Comparison of ENCODE assay signal across 27 cellular contexts in genomic region chr6:1538348-1538747, GRCh38.
"Had no signal": no experiment of that assay in that cellular context is flagged by ENCODE, and none has a peak within 500 bp of the region (broad histone marks: within the 10 kb centered on the region; RNA-seq: fewer than 3 reads in every experiment).

No MANE protein-coding gene starts in this region.

- H3K36me3 ChIP-seq: esophagus squamous epithelium, pancreas, prostate gland, sigmoid colon, transverse colon had no signal

- H2AFZ ChIP-seq: hepatocyte had no signal

- H3K4me3 ChIP-seq: esophagus squamous epithelium, hepatocyte, pancreas, prostate gland, sigmoid colon, smooth muscle cell, transverse colon had no signal

- ATAC-seq: activated CD4-positive, alpha-beta T cell treated with anti-CD3 and anti-CD28 coated beads for 36 hours; pancreas had no signal

- H3K4me1 Mint-ChIP-seq: endodermal cell, memory B cell had no signal

- H3K27me3 ChIP-seq: esophagus squamous epithelium, hepatocyte, pancreas, sigmoid colon, transverse colon had no signal

- H3K27ac ChIP-seq: epithelial cell of prostate, hepatocyte, pancreas, prostate gland, sigmoid colon, transverse colon had no signal

- H3K4me2 ChIP-seq: hepatocyte, smooth muscle cell had no signal

- H3K4me3 Mint-ChIP-seq: activated CD4-positive, alpha-beta memory T cell treated with anti-CD3 and anti-CD28 coated beads, Interleukin-2, amount 10 ng/mL, durations not matched to agents 7 days and 5 days; activated CD4-positive, alpha-beta T cell treated with anti-CD3 and anti-CD28 coated beads for 36 hours; activated naive CD4-positive, alpha-beta T cell treated with anti-CD3 and anti-CD28 coated beads, Interleukin-2, amount 10 ng/mL, durations not matched to agents 7 days and 5 days; activated T-cell treated with anti-CD3 and anti-CD28 coated beads, Interleukin-2, amount 50 U/mL, for 24 hours; endodermal cell; memory B cell; nephron; T-helper 2 cell treated with Interferon-gamma antibody and Interleukin-4, amounts not matched to agents 5 μg/mL and 100 μg/mL, for 36 hours had no signal

- H3K27me3 Mint-ChIP-seq: activated CD4-positive, alpha-beta T cell treated with anti-CD3 and anti-CD28 coated beads for 36 hours; activated T-cell treated with anti-CD3 and anti-CD28 coated beads, Interleukin-2, amount 50 U/mL, for 24 hours; memory B cell had no signal

- H3K36me3 Mint-ChIP-seq: memory B cell had no signal

- H3K9me3 ChIP-seq: esophagus squamous epithelium, pancreas, prostate gland, sigmoid colon, transverse colon had no signal

- H3K9me3 Mint-ChIP-seq: activated T-cell treated with anti-CD3 and anti-CD28 coated beads, Interleukin-2, amount 50 U/mL, for 24 hours; nephron; T-helper 2 cell treated with Interferon-gamma antibody and Interleukin-4, amounts not matched to agents 5 μg/mL and 100 μg/mL, for 36 hours had no signal

- H3K4me1 ChIP-seq: esophagus squamous epithelium, pancreas, prostate gland, sigmoid colon had no signal

- H3K79me2 ChIP-seq: hepatocyte had no signal

- H3K27ac Mint-ChIP-seq: activated CD4-positive, alpha-beta memory T cell treated with anti-CD3 and anti-CD28 coated beads, Interleukin-2, amount 10 ng/mL, durations not matched to agents 7 days and 5 days; activated CD4-positive, alpha-beta T cell treated with anti-CD3 and anti-CD28 coated beads for 36 hours; activated naive CD4-positive, alpha-beta T cell treated with anti-CD3 and anti-CD28 coated beads, Interleukin-2, amount 10 ng/mL, durations not matched to agents 7 days and 5 days; activated T-cell treated with anti-CD3 and anti-CD28 coated beads, Interleukin-2, amount 50 U/mL, for 24 hours; endodermal cell; memory B cell; nephron; T-helper 2 cell treated with Interferon-gamma antibody and Interleukin-4, amounts not matched to agents 5 μg/mL and 100 μg/mL, for 36 hours had no signal

- DNase-seq: activated CD4-positive, alpha-beta memory T cell treated with anti-CD3 and anti-CD28 coated beads, Interleukin-2, amount 10 ng/mL, durations not matched to agents 7 days and 5 days; activated CD4-positive, alpha-beta T cell treated with anti-CD3 and anti-CD28 coated beads for 36 hours; activated CD4-positive, CD25-positive, alpha-beta regulatory T cell; activated CD8-positive, alpha-beta memory T cell treated with anti-CD3 and anti-CD28 coated beads, Interleukin-2, amount 50 U/mL, for 48 hours; activated gamma-delta T cell; activated naive CD4-positive, alpha-beta T cell treated with anti-CD3 and anti-CD28 coated beads, Interleukin-2, amount 10 ng/mL, durations not matched to agents 7 days and 5 days; activated T-cell treated with anti-CD3 and anti-CD28 coated beads, Interleukin-2, amount 50 U/mL, for 24 hours; central memory CD4-positive, alpha-beta T cell; endodermal cell; esophagus squamous epithelium; islet precursor cell; pancreas; retina; sigmoid colon; stimulated activated CD4-positive, alpha-beta T cell treated with anti-CD3 and anti-CD28 coated beads, Interleukin-1b, Interleukin-23, amount 100 ng/mL, for 48 hours; stimulated activated CD4-positive, alpha-beta T cell treated with anti-CD3 and anti-CD28 coated beads, Interleukin-4, amount 100 ng/mL, for 4 hours; stimulated activated CD8-positive, alpha-beta memory T cell treated with anti-CD3 and anti-CD28 coated beads, Interleukin-4, amount 100 ng/mL, for 48 hours; stimulated activated naive CD4-positive, alpha-beta T cell; T-helper 1 cell; transverse colon had no signal
